ENCODE assay signal across 1 cellular context in genomic region chr9:33924978-33925797, GRCh38.
A peak's percentile ranks its signal among the peaks of the same experiment; 100 is the strongest.
TF ChIP-seq lines count a peak whose summit lies in the region.

No MANE protein-coding gene starts in this region.

TF ChIP-seq in WTC11, 78 proteins besides CTCF, POLR2A, EP300 and RAD21 (continued from another document):
- peak; percentile 33; the same call in 1 of the 2 replicates for TF ChIP-seq PRDM15 (CRISPR knock-in tag; IDR thresholded peaks at IDR 0.05)
